ENCODE assay signal across 8 cellular contexts in genomic region chr17:28327031-28327607, GRCh38. TPM values are rescaled to one million over a fixed set of nuclear protein-coding genes. Genes with fewer than 3 reads are reported as not detected.
DNase-seq lines count a peak whose midpoint lies in the region; TF ChIP-seq lines count a peak whose summit lies in the region.
"Had no signal": no experiment of that assay in that cellular context is flagged by ENCODE, and none has a peak within 500 bp of the region (broad histone marks: within the 10 kb centered on the region; RNA-seq: fewer than 3 reads in every experiment).

No MANE protein-coding gene starts in this region.

- DNase-seq in GM12864 (ENCODE audit: low read depth) (peak; percentile 64), tibial nerve (ENCODE audit: low spot score in 2 of 2) (no peak), NCI-H226 (no peak)
- DNase-seq: activated B cell treated with CpG ODN at 0.5 μM for 24 hours, DMS153, NCI-H187 had no signal

- no peak overlapping the region for H2AFZ ChIP-seq in OCI-LY3 (ENCODE audit: low read depth, low read length)

- H3K27me3 ChIP-seq in OCI-LY3 (ENCODE audit: low read depth, low read length) (no peaks in the 10 kb centered on the region), tibial nerve (no peaks in the 10 kb centered on the region)
- H3K27me3 ChIP-seq: suprapubic skin had no signal

- H3K36me3 ChIP-seq in OCI-LY3 (replicated peaks; ENCODE audit: low read depth, low read length) (peaks cover 55% of the 10 kb centered on the region), tibial nerve (peaks cover 0 to 65% (median 5%) of the 10 kb centered on the region in 3 donors)

- no peak for TF ChIP-seq POLR2A in tibial nerve (IDR thresholded peaks at IDR 0.05)

- peak overlapping the region; percentile 62 for H3K4me2 ChIP-seq in OCI-LY3 (ENCODE audit: low read length)

- no peak for TF ChIP-seq EP300 in tibial nerve (IDR thresholded peaks at IDR 0.05)

- H3K79me2 ChIP-seq in OCI-LY3 (ENCODE audit: low read length) = peaks cover 69% of the 10 kb centered on the region

- H3K27ac ChIP-seq in OCI-LY3 (ENCODE audit: low read length) = peak overlapping the region; percentile 94
- no peak overlapping the region for H3K27ac ChIP-seq in tibial nerve
- H3K27ac ChIP-seq: suprapubic skin had no signal

- H3K4me1 ChIP-seq in OCI-LY3 (ENCODE audit: low read length) (peaks cover 63% of the 10 kb centered on the region), tibial nerve (no peaks in the 10 kb centered on the region)
- H3K4me1 ChIP-seq: suprapubic skin had no signal

- peak overlapping the region; percentile 45; the same call in 1 of the 2 replicates for H3K9ac ChIP-seq in OCI-LY3 (ENCODE audit: low read length)

- no peaks in the 10 kb centered on the region for H3K9me3 ChIP-seq in OCI-LY3 (ENCODE audit: insufficient read depth, low read length)
- no peaks in the 10 kb centered on the region for H3K9me3 ChIP-seq in tibial nerve
- H3K9me3 ChIP-seq: suprapubic skin had no signal

- H3K4me3 ChIP-seq in GM12864 (ENCODE audit: low read depth, low read length) (no peak overlapping the region), OCI-LY3 (ENCODE audit: low read length) (peak overlapping the region; percentile 29), tibial nerve (no peak overlapping the region)
- H3K4me3 ChIP-seq: suprapubic skin had no signal

- no peak for TF ChIP-seq CTCF in GM12864 (IDR thresholded peaks at IDR 0.05; ENCODE audit: low read depth, low read length, missing control alignments)
- no peak for TF ChIP-seq CTCF in OCI-LY3 (IDR thresholded peaks at IDR 0.05; ENCODE audit: low read depth, low read length)
- no peak for TF ChIP-seq CTCF in tibial nerve (IDR thresholded peaks at IDR 0.05)

- WGBS in tibial nerve, 2 donors = 86 to 90% methylated on average over 9 of the region's 9 CpGs

- H4K20me1 ChIP-seq in OCI-LY3 (ENCODE audit: insufficient read depth, low read length) = peaks cover 41% of the 10 kb centered on the region

RNA-seq across cellular contexts. Expression of gene TMEM97, which starts 8.1 kb away (rescaled TPM):
- total RNA-seq in tibial nerve = 10 to 100 TPM in 3 of 4 donors, 1 to 10 TPM in 1; 8.1 to 20.2 (median 16.8) TPM

RNA-seq across cellular contexts. Expression of gene IFT20, which starts 8.2 kb away (rescaled TPM):
- total RNA-seq in tibial nerve = 10 to 100 TPM; 34.8 to 50.3 (median 43.9) TPM

RNA-seq across cellular contexts. Expression of gene TNFAIP1, which starts 8.4 kb away (rescaled TPM):
- total RNA-seq in tibial nerve = 10 to 100 TPM; 25.1 to 36.0 (median 28.2) TPM

RNA-seq across cellular contexts. Expression of gene POLDIP2, which starts 30.2 kb away (rescaled TPM):
- 10 to 100 TPM; 56.5 to 87.9 (median 66.6) TPM for total RNA-seq in tibial nerve

RNA-seq across cellular contexts. Expression of gene SEBOX, which starts 37.9 kb away (rescaled TPM):
- not detected for total RNA-seq in tibial nerve
- total RNA-seq: activated B cell treated with CpG ODN at 0.5 μM for 24 hours, suprapubic skin had no signal
